Comparison of ENCODE assay signal across 1 cellular context in the genomic region with DNA sequence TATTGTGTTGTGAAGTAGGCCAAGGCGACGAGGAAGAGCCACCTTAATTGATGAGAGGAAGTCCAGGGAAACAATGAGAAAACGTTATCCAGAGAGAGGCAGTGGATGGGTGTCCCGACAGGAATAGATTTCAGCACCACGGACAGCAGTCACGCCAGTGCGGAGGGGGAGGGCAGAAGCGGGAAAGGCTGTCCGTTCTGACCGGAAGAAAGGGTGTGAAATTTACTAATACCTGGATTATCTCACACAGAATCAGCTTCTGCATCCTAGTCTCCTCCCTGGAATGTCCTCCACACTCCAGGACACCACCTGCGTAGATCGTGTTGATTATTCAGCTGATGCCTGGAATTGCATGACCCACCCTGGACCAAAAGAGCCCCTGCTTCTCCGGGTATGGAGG.
TF ChIP-seq lines count a peak whose summit lies in the region.

No MANE protein-coding gene starts in this region.

TF ChIP-seq in H1, 55 proteins besides CTCF, POLR2A, EP300 and RAD21:
- no peak for TF ChIP-seq CEBPB (IDR thresholded peaks at IDR 0.05; ENCODE audit: low read depth, low read length)
- no peak for TF ChIP-seq CHD7 (IDR thresholded peaks at IDR 0.05; ENCODE audit: insufficient replicate concordance, low read length)
- no peak for TF ChIP-seq MAFK (IDR thresholded peaks at IDR 0.05; ENCODE audit: low read depth, low read length)
- TF ChIP-seq E2F6 (IDR thresholded peaks at IDR 0.05) = 0 out of 2 replicates have a peak, but pooled peaks have one; percentile 41
- TF ChIP-seq SAP30 (IDR thresholded peaks at IDR 0.05; ENCODE audit: insufficient read depth, insufficient replicate concordance, low read length) = peak; percentile 45
- TF ChIP-seq HDAC2 (IDR thresholded peaks at IDR 0.05; ENCODE audit: borderline replicate concordance in 1 of 2, low read depth in 2 of 2, low read length in 2 of 2) = 0 out of 4 replicates have a peak, but pooled peaks of 1 of the 2 experiments have one; percentile 55
- TF ChIP-seq BACH1 (IDR thresholded peaks at IDR 0.05; ENCODE audit: low read length) = no peak
- peak; percentile 69 to 73; a peak in 2 of 4 replicates for TF ChIP-seq SIN3A (conservative IDR thresholded peaks at IDR 0.05 in 1 of 2, IDR thresholded peaks at IDR 0.05 in 1 of 2; ENCODE audit: low read depth in 1 of 2, low read length in 2 of 2)
- 0 out of 2 replicates have a peak, but pooled peaks have one; percentile 29 for TF ChIP-seq MAX (IDR thresholded peaks at IDR 0.05)
- TF ChIP-seq TAF1 (IDR thresholded peaks at IDR 0.05; ENCODE audit: low read depth, low read length) = no peak
- TF ChIP-seq EGR1 (IDR thresholded peaks at IDR 0.05; ENCODE audit: borderline replicate concordance, low read depth, low read length) = no peak
TF ChIP-seq in H1: peak in this region for 5.
